ENCODE assay signal across 13 cellular contexts in genomic region chr12:63302941-63303536, GRCh38.
A peak's percentile ranks its signal among the peaks of the same experiment; 100 is the strongest.
DNase-seq lines count a peak whose midpoint lies in the region; ATAC-seq and TF ChIP-seq lines count a peak whose summit lies in the region.
"Had no signal": no experiment of that assay in that cellular context is flagged by ENCODE, and none has a peak within 500 bp of the region (broad histone marks: within the 10 kb centered on the region; RNA-seq: fewer than 3 reads in every experiment).

No MANE protein-coding gene starts in this region.

- H3K27ac ChIP-seq in DND-41 (ENCODE audit: low read length), result peak overlapping the region; percentile 69
- H3K27ac ChIP-seq in adrenal gland, result no peak overlapping the region
- no peak overlapping the region for H3K27ac ChIP-seq in suprapubic skin
- H3K27ac ChIP-seq: breast epithelium, neutrophil, PC-9, upper lobe of left lung had no signal

- H3K9me3 ChIP-seq in DND-41 (ENCODE audit: insufficient read depth, low read length, severe bottlenecking), result no peaks in the 10 kb centered on the region
- H3K9me3 ChIP-seq in Loucy (ENCODE audit: insufficient read depth, low read depth, low read length), result no peaks in the 10 kb centered on the region
- no peaks in the 10 kb centered on the region for H3K9me3 ChIP-seq in adrenal gland (replicated peaks in 1 of 3)
- H3K9me3 ChIP-seq in suprapubic skin, result no peaks in the 10 kb centered on the region
- H3K9me3 ChIP-seq: breast epithelium, neutrophil, upper lobe of left lung had no signal

- H3K79me2 ChIP-seq in DND-41 (ENCODE audit: insufficient read depth, low read length), result no peaks in the 10 kb centered on the region
- no peaks in the 10 kb centered on the region for H3K79me2 ChIP-seq in Loucy (ENCODE audit: insufficient read depth, low read length)

- TF ChIP-seq EP300 in suprapubic skin (IDR thresholded peaks at IDR 0.05), result no peak

- H3K4me2 ChIP-seq in DND-41 (ENCODE audit: insufficient read depth, low read length), result peak overlapping the region; percentile 47; the same call in 1 of the 2 replicates
- H3K4me2 ChIP-seq in Loucy (ENCODE audit: low read depth, low read length, poor library complexity, severe bottlenecking), result peak overlapping the region; percentile 39
- H3K4me2 ChIP-seq: PC-9 had no signal

- no peak overlapping the region for H2AFZ ChIP-seq in DND-41 (ENCODE audit: low read depth, low read length)
- no peak overlapping the region for H2AFZ ChIP-seq in Loucy (ENCODE audit: low read length)
- H2AFZ ChIP-seq: PC-9 had no signal

- H3K9me2 ChIP-seq in Loucy (replicated peaks; ENCODE audit: low read depth, low read length), result no peaks in the 10 kb centered on the region

- peaks cover 5% of the 10 kb centered on the region for H3F3A ChIP-seq in Loucy (ENCODE audit: low read depth)

- no peaks in the 10 kb centered on the region for H3K27me3 ChIP-seq in DND-41 (ENCODE audit: insufficient read depth, low read length, poor library complexity)
- H3K27me3 ChIP-seq in Loucy (ENCODE audit: insufficient read depth, low read length, poor library complexity, severe bottlenecking), result peaks cover 36% of the 10 kb centered on the region
- H3K27me3 ChIP-seq in adrenal gland, result no peaks in the 10 kb centered on the region
- H3K27me3 ChIP-seq in suprapubic skin, result no peaks in the 10 kb centered on the region
- H3K27me3 ChIP-seq: breast epithelium, neutrophil, upper lobe of left lung had no signal

- no peak for DNase-seq in DND-41
- DNase-seq in adrenal gland, result no peak
- no peak for DNase-seq in suprapubic skin (ENCODE audit: low spot score in 2 of 2)
- DNase-seq in erythroblast (lab: John Stamatoyannopoulos, UW), result no peak
- DNase-seq: PC-9; stimulated activated CD4-positive, alpha-beta T cell treated with anti-CD3 and anti-CD28 coated beads, Interleukin-12 subunit alpha, Interleukin-12 subunit beta, amount 100 ng/mL, for 4 hours; upper lobe of left lung had no signal

- ATAC-seq in DND-41 (ENCODE audit: insufficient read depth, low read depth), result peak; percentile 24; the same call in 1 of the 3 replicates
- peak; percentile 15 for ATAC-seq in GM19324 (IDR thresholded peaks at IDR 0.05; ENCODE audit: low FRiP score, unreplicated experiment)
- ATAC-seq in HG02678 (IDR thresholded peaks at IDR 0.05; ENCODE audit: unreplicated experiment), result peak; percentile 32
- ATAC-seq in HG03135 (IDR thresholded peaks at IDR 0.05; ENCODE audit: unreplicated experiment), result no peak

- no peak for TF ChIP-seq POLR2A in adrenal gland (IDR thresholded peaks at IDR 0.05)
- TF ChIP-seq POLR2A in suprapubic skin (IDR thresholded peaks at IDR 0.05), result no peak
- no peak for TF ChIP-seq POLR2A in erythroblast (IDR thresholded peaks at IDR 0.05; ENCODE audit: low read length)

- WGBS in adrenal gland, 4 donors, result 32 to 46% (median 42%) methylated on average over 2 of the region's 2 CpGs
- 74% methylated on average over 2 of the region's 2 CpGs for WGBS in suprapubic skin

- H4K20me1 ChIP-seq in DND-41 (ENCODE audit: insufficient read depth, low read length) (no peaks in the 10 kb centered on the region), Loucy (ENCODE audit: insufficient read depth, low read length, poor library complexity, severe bottlenecking) (no peaks in the 10 kb centered on the region)

- peak overlapping the region; percentile 27; the same call in 1 of the 2 replicates for H3K9ac ChIP-seq in DND-41 (ENCODE audit: low read depth, low read length)
- H3K9ac ChIP-seq in Loucy (ENCODE audit: low read depth, low read length, poor library complexity, severe bottlenecking), result no peak overlapping the region

- intact Hi-C loops in adrenal gland (cut with DNase I), result no loop called here

- H3K4me3 ChIP-seq in DND-41 (ENCODE audit: low read depth in 1 of 2, low read length in 2 of 2), result peak overlapping the region in 1 of 2 experiments; percentile 2; a peak in 1 of 4 replicates
- H3K4me3 ChIP-seq in Loucy (ENCODE audit: low read length, poor library complexity, severe bottlenecking), result no peak overlapping the region
- H3K4me3 ChIP-seq in adrenal gland, result no peak overlapping the region
- H3K4me3 ChIP-seq in suprapubic skin, result no peak overlapping the region
- H3K4me3 ChIP-seq: breast epithelium, PC-9, upper lobe of left lung had no signal

- H3K36me3 ChIP-seq in DND-41 (ENCODE audit: insufficient read depth, low read length) (no peaks in the 10 kb centered on the region), Loucy (ENCODE audit: insufficient read depth, low read length) (no peaks in the 10 kb centered on the region), adrenal gland (replicated peaks in 1 of 2) (no peaks in the 10 kb centered on the region), suprapubic skin (no peaks in the 10 kb centered on the region)
- H3K36me3 ChIP-seq: breast epithelium, neutrophil, upper lobe of left lung had no signal

- H3K4me1 ChIP-seq in DND-41 (ENCODE audit: insufficient read depth, low read length) (peaks cover 70% of the 10 kb centered on the region), Loucy (ENCODE audit: insufficient read depth, low read length, poor library complexity, severe bottlenecking) (peaks cover 26% of the 10 kb centered on the region), adrenal gland (replicated peaks in 1 of 2) (no peaks in the 10 kb centered on the region), suprapubic skin (peaks cover 2% of the 10 kb centered on the region)
- H3K4me1 ChIP-seq: breast epithelium, upper lobe of left lung had no signal

- no peak for TF ChIP-seq CTCF in DND-41 (IDR thresholded peaks at IDR 0.05; ENCODE audit: borderline replicate concordance, extremely low read depth, low read length, poor library complexity, severe bottlenecking)
- no peak for TF ChIP-seq CTCF in Loucy (conservative IDR thresholded peaks at IDR 0.05; ENCODE audit: low read length)
- no peak for TF ChIP-seq CTCF in adrenal gland (IDR thresholded peaks at IDR 0.05)
- TF ChIP-seq CTCF in suprapubic skin (IDR thresholded peaks at IDR 0.05), result no peak
